30 cellular contexts compared by ENCODE assay signal in genomic region chr19:3524075-3524842, GRCh38. TPM values are rescaled to one million over a fixed set of nuclear protein-coding genes. Genes with fewer than 3 reads are reported as not detected.
"Had no signal": no experiment of that assay in that cellular context is flagged by ENCODE, and none has a peak within 500 bp of the region (broad histone marks: within the 10 kb centered on the region; RNA-seq: fewer than 3 reads in every experiment).

No MANE protein-coding gene starts in this region.

- H3K27ac Mint-ChIP-seq: natural killer cell treated with Interleukin-12 subunit alpha and Interleukin-12 subunit beta and Interleukin-15 and Interleukin-18, amount 100 ng/mL, for 72 hours; stimulated activated memory B cell treated with anti-CD40 and anti-IgM and Interleukin-4, amounts not matched to agents 10 μg/mL and 1 μg/mL and 100 μg/mL, for 72 hours; stimulated activated naive CD8-positive, alpha-beta T cell treated with anti-CD3 and anti-CD28 coated beads, Interleukin-15, Interleukin-2, amounts not matched to agents 100 ng/mL and 50 ng/mL, for 24 hours had no signal

- H3K36me3 Mint-ChIP-seq: natural killer cell treated with Interleukin-12 subunit alpha and Interleukin-12 subunit beta and Interleukin-15 and Interleukin-18, amount 100 ng/mL, for 72 hours had no signal

- H3K9me3 ChIP-seq: colonic mucosa, heart right ventricle, left lung, lower lobe of right lung, psoas muscle, spleen, testis, transverse colon had no signal

- FAIRE-seq: frontal cortex, islet of Langerhans had no signal

- H3K4me1 ChIP-seq: colonic mucosa, heart right ventricle, left lung, lower lobe of right lung, psoas muscle, testis had no signal

- H3K4me3 Mint-ChIP-seq: natural killer cell treated with Interleukin-12 subunit alpha and Interleukin-12 subunit beta and Interleukin-15 and Interleukin-18, amount 100 ng/mL, for 72 hours; stimulated activated memory B cell treated with anti-CD40 and anti-IgM and Interleukin-4, amounts not matched to agents 10 μg/mL and 1 μg/mL and 100 μg/mL, for 72 hours; stimulated activated naive CD8-positive, alpha-beta T cell treated with anti-CD3 and anti-CD28 coated beads, Interleukin-15, Interleukin-2, amounts not matched to agents 100 ng/mL and 50 ng/mL, for 24 hours had no signal

- H3K27ac ChIP-seq: colonic mucosa, heart right ventricle, left lung, lower lobe of right lung, psoas muscle, spleen, testis, transverse colon had no signal

- H3K27me3 ChIP-seq: colonic mucosa, heart right ventricle, left lung, spleen, testis, transverse colon had no signal

- H3K4me3 ChIP-seq: colonic mucosa, heart right ventricle, left lung, lower lobe of right lung, psoas muscle, spleen, testis, transverse colon had no signal

- H3K9me3 Mint-ChIP-seq: natural killer cell treated with Interleukin-12 subunit alpha and Interleukin-12 subunit beta and Interleukin-15 and Interleukin-18, amount 100 ng/mL, for 72 hours; stimulated activated memory B cell treated with anti-CD40 and anti-IgM and Interleukin-4, amounts not matched to agents 10 μg/mL and 1 μg/mL and 100 μg/mL, for 72 hours; stimulated activated naive CD8-positive, alpha-beta T cell treated with anti-CD3 and anti-CD28 coated beads, Interleukin-15, Interleukin-2, amounts not matched to agents 100 ng/mL and 50 ng/mL, for 24 hours had no signal

- DNase-seq: colonic mucosa; effector CD4-positive, alpha-beta T cell; heart right ventricle; hypothalamus; left lung; lower lobe of right lung; mesenchymal stem cell; midbrain; psoas muscle; retina; spleen; stimulated activated CD4-positive, alpha-beta T cell treated with anti-CD3 and anti-CD28 coated beads, Interleukin-15, amount 100 ng/mL, for 24 hours; stimulated activated CD4-positive, alpha-beta T cell treated with anti-CD3 and anti-CD28 coated beads, Interleukin-1b, Interleukin-23, amount 100 ng/mL, for 48 hours; stimulated activated CD4-positive, alpha-beta T cell treated with anti-CD3 and anti-CD28 coated beads, Interleukin-4, amount 100 ng/mL, for 24 hours; testis; transverse colon had no signal

- ATAC-seq: esophagus mucosa; heart right ventricle; left lung; lower lobe of right lung; natural killer cell treated with Interleukin-12 subunit alpha and Interleukin-12 subunit beta and Interleukin-15 and Interleukin-18, amount 100 ng/mL, for 72 hours; psoas muscle; sciatic nerve; stimulated activated memory B cell treated with anti-CD40 and anti-IgM and Interleukin-4, amounts not matched to agents 10 μg/mL and 1 μg/mL and 100 μg/mL, for 72 hours had no signal

- H3K27me3 Mint-ChIP-seq: natural killer cell treated with Interleukin-12 subunit alpha and Interleukin-12 subunit beta and Interleukin-15 and Interleukin-18, amount 100 ng/mL, for 72 hours; stimulated activated memory B cell treated with anti-CD40 and anti-IgM and Interleukin-4, amounts not matched to agents 10 μg/mL and 1 μg/mL and 100 μg/mL, for 72 hours; stimulated activated naive CD8-positive, alpha-beta T cell treated with anti-CD3 and anti-CD28 coated beads, Interleukin-15, Interleukin-2, amounts not matched to agents 100 ng/mL and 50 ng/mL, for 24 hours had no signal

RNA-seq across cellular contexts. Expression of gene TEKTIP1, which starts 14.7 kb away (rescaled TPM):
- total RNA-seq: dermis microvascular lymphatic vessel endothelial cell, fibroblast of lung, glomerular endothelial cell, skeletal muscle tissue had no signal
- polyA plus RNA-seq: fibroblast of lung, psoas muscle had no signal

RNA-seq across cellular contexts. Expression of gene SMIM44, which starts 41.0 kb away (rescaled TPM):
- total RNA-seq: cerebellum; dermis microvascular lymphatic vessel endothelial cell; esophagus mucosa; fibroblast of lung; frontal cortex; glomerular endothelial cell; heart right ventricle; left lung; lower lobe of right lung; natural killer cell treated with Interleukin-12 subunit alpha and Interleukin-12 subunit beta and Interleukin-15 and Interleukin-18, amount 100 ng/mL, for 72 hours; omental fat pad; psoas muscle; sciatic nerve; skeletal muscle tissue; spleen; testis; ureter had no signal
- polyA plus RNA-seq: fibroblast of lung, heart right ventricle, psoas muscle, spleen had no signal
